In genomic region chr9:33511184-33511517, GRCh38 we compare ENCODE assay signal across 8 cellular contexts. TPM values are rescaled to one million over a fixed set of nuclear protein-coding genes. Genes with fewer than 3 reads are reported as not detected.
DNase-seq lines count a peak whose midpoint lies in the region; ATAC-seq and TF ChIP-seq lines count a peak whose summit lies in the region.
"Not testable (repeated sequence)": the region's sequence is repeated elsewhere in the genome, so short reads cannot be mapped to it uniquely, and the experiment has no call there.

No MANE protein-coding gene starts in this region.

- BruUV-seq in mammary epithelial cell (replicated peaks; lab: Mats Ljungman, UMichigan), result TSS peak; percentile 54

- H2AFZ ChIP-seq in mammary epithelial cell (ENCODE audit: low read depth, low read length), result peak overlapping the region; percentile 97

- not testable (repeated sequence) for H3K9me3 Mint-ChIP-seq in activated CD4-positive, alpha-beta T cell treated with anti-CD3 and anti-CD28 coated beads, Interleukin-2, amount 10 ng/mL, durations not matched to agents 7 days and 5 days

- not testable (repeated sequence) for TF ChIP-seq CTCF in mammary epithelial cell (conservative IDR thresholded peaks at IDR 0.05 in 1 of 2, IDR thresholded peaks at IDR 0.05 in 1 of 2; ENCODE audit: extremely low read depth in 1 of 2, insufficient read depth in 1 of 2, low read depth in 1 of 2, low read length in 2 of 2); fibroblast of the aortic adventitia (IDR thresholded peaks at IDR 0.05; ENCODE audit: insufficient read depth, low read length); lung (IDR thresholded peaks at IDR 0.05; ENCODE audit: control extremely low read depth, extremely low read depth); prostate gland (IDR thresholded peaks at IDR 0.05); upper lobe of left lung (IDR thresholded peaks at IDR 0.05)

- peak overlapping the region; percentile 95 for H3K27ac ChIP-seq in mammary epithelial cell (ENCODE audit: insufficient read depth, low read depth, low read length)
- peak overlapping the region; percentile 81 to 98 for H3K27ac ChIP-seq in lung (ENCODE audit: low read depth in 1 of 2, low read length in 1 of 2)
- H3K27ac ChIP-seq in prostate gland, result peak overlapping the region; percentile 90 to 91
- peak overlapping the region; percentile 87 to 92 (median 91) for H3K27ac ChIP-seq in upper lobe of left lung

- in situ Hi-C loops in mammary epithelial cell (cut with MboI; ENCODE audit: low sequenced_read_pairs in 2 of 2), result not testable (repeated sequence)

- H3K79me2 ChIP-seq in mammary epithelial cell (ENCODE audit: insufficient read depth, low read length), result not testable (repeated sequence)

- ATAC-seq in lung (ENCODE audit: insufficient read depth, low FRiP score); upper lobe of left lung (ENCODE audit: low FRiP score in 2 of 2): not testable (repeated sequence)

- peaks cover 11% of the 10 kb centered on the region for H3K4me1 Mint-ChIP-seq in activated CD4-positive, alpha-beta T cell treated with anti-CD3 and anti-CD28 coated beads, Interleukin-2, amount 10 ng/mL, durations not matched to agents 7 days and 5 days

- not testable (repeated sequence) for H3K9me3 ChIP-seq in MG63; mammary epithelial cell (replicated peaks; ENCODE audit: insufficient read depth, low read length); lung (ENCODE audit: control insufficient read depth in 2 of 2, insufficient read depth in 1 of 2, low read length in 1 of 2); prostate gland; upper lobe of left lung

- H3K4me1 ChIP-seq in mammary epithelial cell (ENCODE audit: insufficient read depth, low read length), result peaks cover 18% of the 10 kb centered on the region
- not testable (repeated sequence) for H3K4me1 ChIP-seq in lung (ENCODE audit: control insufficient read depth in 2 of 2, insufficient read depth in 2 of 2, low read length in 2 of 2); prostate gland (replicated peaks); upper lobe of left lung

- dilution Hi-C loops in mammary epithelial cell (cut with HindIII; ENCODE audit: low sequenced_read_pairs), result not testable (repeated sequence)

- H3K4me2 ChIP-seq in mammary epithelial cell (ENCODE audit: insufficient read depth, low read depth, low read length), result peak overlapping the region; percentile 86

- peaks cover 14% of the 10 kb centered on the region for H3K27me3 Mint-ChIP-seq in activated CD4-positive, alpha-beta T cell treated with anti-CD3 and anti-CD28 coated beads, Interleukin-2, amount 10 ng/mL, durations not matched to agents 7 days and 5 days

- 13% methylated on average over 3 of the region's 8 CpGs for WGBS in mammary epithelial cell (ENCODE audit: low coverage, missing lambda C conversion rate)
- 0 to 2% methylated on average over 8 of the region's 8 CpGs for WGBS in lung, 2 donors
- WGBS in prostate gland, result 4% methylated on average over 8 of the region's 8 CpGs
- 0% methylated on average over 6 to 8 of the region's 8 CpGs for WGBS in upper lobe of left lung, 2 donors

- CTCF ChIA-PET in activated CD4-positive, alpha-beta T cell treated with anti-CD3 and anti-CD28 coated beads, Interleukin-2, amount 10 ng/mL, durations not matched to agents 7 days and 5 days (lab: Charles Lee), result interaction anchor here (0.9 to 1.3 kb wide), 4 partner anchors 37 to 225 kb away, joined by 3 to 4 read pairs (median 3); partner anchors contain the start of gene NOL6
- CTCF ChIA-PET in mammary epithelial cell (lab: Charles Lee; ENCODE audit: low non-redundant PET), result not testable (repeated sequence)

- not testable (repeated sequence) for TF ChIP-seq POLR2A in prostate gland (IDR thresholded peaks at IDR 0.05); upper lobe of left lung (IDR thresholded peaks at IDR 0.05)

- H3K4me3 ChIP-seq in MG63 (peak overlapping the region; percentile 55), mammary epithelial cell (replicated peaks in 1 of 3; ENCODE audit: insufficient read depth in 1 of 3, low read depth in 2 of 3, low read length in 3 of 3) (peak overlapping the region; percentile 53 to 64 (median 54)), fibroblast of the aortic adventitia (ENCODE audit: low read depth, low read length) (peak overlapping the region; percentile 66), lung (peak overlapping the region; percentile 74), prostate gland (peak overlapping the region; percentile 52 to 54), upper lobe of left lung (peak overlapping the region; percentile 36 to 64 (median 56))

- not testable (repeated sequence) for TF ChIP-seq EP300 in upper lobe of left lung (IDR thresholded peaks at IDR 0.05)

- H3K36me3 Mint-ChIP-seq in activated CD4-positive, alpha-beta T cell treated with anti-CD3 and anti-CD28 coated beads, Interleukin-2, amount 10 ng/mL, durations not matched to agents 7 days and 5 days (ENCODE audit: low read depth), result not testable (repeated sequence)

- peak overlapping the region; percentile 71 for H3K9ac ChIP-seq in mammary epithelial cell (ENCODE audit: insufficient read depth, low read length)

- DNase-seq in DMS114 treated with DMSO at 0.1 percent for 48 hours (lab: John Stamatoyannopoulos, UW; ENCODE audit: unreplicated experiment), result peak; percentile 46
- not testable (repeated sequence) for DNase-seq in MG63; activated CD4-positive, alpha-beta T cell treated with anti-CD3 and anti-CD28 coated beads, Interleukin-2, amount 10 ng/mL, durations not matched to agents 7 days and 5 days; mammary epithelial cell; fibroblast of the aortic adventitia (ENCODE audit: low read depth); lung (ENCODE audit: low spot score); prostate gland (ENCODE audit: low spot score); upper lobe of left lung

- H4K20me1 ChIP-seq in mammary epithelial cell (ENCODE audit: insufficient read depth, low read length), result not testable (repeated sequence)

- peak overlapping the region; percentile 96 for H3K27ac Mint-ChIP-seq in activated CD4-positive, alpha-beta T cell treated with anti-CD3 and anti-CD28 coated beads, Interleukin-2, amount 10 ng/mL, durations not matched to agents 7 days and 5 days

- H3K36me3 ChIP-seq in MG63; mammary epithelial cell (ENCODE audit: insufficient read depth, low read length); lung (ENCODE audit: control insufficient read depth in 2 of 2, insufficient read depth in 2 of 2, low read length in 2 of 2); prostate gland; upper lobe of left lung: not testable (repeated sequence)

- POLR2A ChIA-PET in activated CD4-positive, alpha-beta T cell treated with anti-CD3 and anti-CD28 coated beads, Interleukin-2, amount 10 ng/mL, durations not matched to agents 7 days and 5 days (lab: Charles Lee), result not testable (repeated sequence)

- H3K27me3 ChIP-seq in MG63; mammary epithelial cell (ENCODE audit: insufficient read depth, low read length); lung (ENCODE audit: control insufficient read depth, insufficient read depth); prostate gland (replicated peaks; ENCODE audit: insufficient read depth); upper lobe of left lung: not testable (repeated sequence)

- intact Hi-C loops in mammary epithelial cell (cut with micrococcal nuclease); prostate gland (cut with DNase I): not testable (repeated sequence)

- peak overlapping the region; percentile 83 for H3K4me3 Mint-ChIP-seq in activated CD4-positive, alpha-beta T cell treated with anti-CD3 and anti-CD28 coated beads, Interleukin-2, amount 10 ng/mL, durations not matched to agents 7 days and 5 days

RNA-seq across cellular contexts. Expression of gene ANKRD18B, which starts 12.9 kb away (rescaled TPM):
- not detected in 2 replicates for total RNA-seq in MG63 (2014; rRNA removed; shearing (Covaris generic); ENCODE audit: low replicate concordance)
- under 1 TPM; 0.46 to 0.97 TPM for total RNA-seq in activated CD4-positive, alpha-beta T cell treated with anti-CD3 and anti-CD28 coated beads, Interleukin-2, amount 10 ng/mL, durations not matched to agents 7 days and 5 days
- total RNA-seq in mammary epithelial cell (1 to 10 TPM; 3.0 to 7.2 TPM), fibroblast of the aortic adventitia (ENCODE audit: low replicate concordance) (1.9 TPM in 1 of 2 replicates, not detected in the other), lung (1 to 10 TPM in 1 of 2 donors, under 1 TPM in 1; 0.77 to 2.2 TPM), prostate gland (10 to 100 TPM in 1 of 2 donors, 1 to 10 TPM in 1; 3.4 to 21.6 TPM), upper lobe of left lung (1 to 10 TPM in 2 of 6 donors, not detected in 4; 1.1 to 2.0 TPM)
- polyA plus RNA-seq in mammary epithelial cell (0.67 TPM), lung (under 1 TPM; 0.27 to 0.81 TPM)
- polyA minus RNA-seq in mammary epithelial cell, result not detected

RNA-seq across cellular contexts. Expression of gene NOL6, which starts 37.4 kb away (rescaled TPM):
- total RNA-seq in MG63 (2014; rRNA removed; shearing (Covaris generic); ENCODE audit: low replicate concordance), result 16.6 and 38.6 TPM in 2 replicates
- 10 to 100 TPM; 36.2 to 37.7 TPM for total RNA-seq in activated CD4-positive, alpha-beta T cell treated with anti-CD3 and anti-CD28 coated beads, Interleukin-2, amount 10 ng/mL, durations not matched to agents 7 days and 5 days
- total RNA-seq in mammary epithelial cell (10 to 100 TPM; 34.2 to 59.0 TPM), fibroblast of the aortic adventitia (ENCODE audit: low replicate concordance) (21.9 and 25.1 TPM in 2 replicates), lung (10 to 100 TPM; 14.4 to 42.5 TPM), prostate gland (10 to 100 TPM; 28.6 to 30.9 TPM), upper lobe of left lung (10 to 100 TPM; 17.8 to 47.6 (median 31.9) TPM)
- polyA plus RNA-seq in mammary epithelial cell (51.8 TPM), lung (10 to 100 TPM; 31.5 to 32.6 TPM)
- polyA minus RNA-seq in mammary epithelial cell, result 107 TPM
